In the genomic region with DNA sequence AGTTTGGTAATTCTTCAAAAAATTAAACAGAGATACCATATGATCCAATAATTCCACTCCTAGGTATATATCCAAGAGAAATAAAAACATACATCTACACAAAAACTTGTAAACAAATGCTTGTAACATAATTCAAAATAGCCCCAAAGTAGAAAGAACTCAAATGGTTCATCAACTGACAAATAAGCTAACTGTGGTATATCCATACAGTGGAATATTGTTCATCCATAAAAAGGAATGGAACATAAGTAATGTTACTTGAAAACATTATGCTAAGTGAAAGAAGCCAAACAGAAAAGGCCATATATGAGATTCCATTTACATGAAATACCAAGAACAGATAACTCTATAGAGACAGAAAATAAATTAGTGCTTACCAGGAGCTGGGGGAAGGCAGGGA, we compare ENCODE assay signal across 2 cellular contexts.
TF ChIP-seq lines count a peak whose summit lies in the region.

No MANE protein-coding gene starts in this region.

TF ChIP-seq in HEK293, 187 proteins besides CTCF, POLR2A, EP300 and RAD21:
- no peak for TF ChIP-seq ZNF600 (tag by site-specific recombination; IDR thresholded peaks at IDR 0.05)
- no peak for TF ChIP-seq ZNF624 (tag by site-specific recombination; IDR thresholded peaks at IDR 0.05)
- no peak for TF ChIP-seq ZNF660 (tag by site-specific recombination; IDR thresholded peaks at IDR 0.05)
- peak; percentile 96 for TF ChIP-seq ZNF146 (tag by site-specific recombination; IDR thresholded peaks at IDR 0.05)
- TF ChIP-seq ZNF112 (tag by site-specific recombination; IDR thresholded peaks at IDR 0.05), result no peak

TF ChIP-seq in K562, 482 proteins besides CTCF, POLR2A, EP300 and RAD21:
- TF ChIP-seq, protein P1, sequence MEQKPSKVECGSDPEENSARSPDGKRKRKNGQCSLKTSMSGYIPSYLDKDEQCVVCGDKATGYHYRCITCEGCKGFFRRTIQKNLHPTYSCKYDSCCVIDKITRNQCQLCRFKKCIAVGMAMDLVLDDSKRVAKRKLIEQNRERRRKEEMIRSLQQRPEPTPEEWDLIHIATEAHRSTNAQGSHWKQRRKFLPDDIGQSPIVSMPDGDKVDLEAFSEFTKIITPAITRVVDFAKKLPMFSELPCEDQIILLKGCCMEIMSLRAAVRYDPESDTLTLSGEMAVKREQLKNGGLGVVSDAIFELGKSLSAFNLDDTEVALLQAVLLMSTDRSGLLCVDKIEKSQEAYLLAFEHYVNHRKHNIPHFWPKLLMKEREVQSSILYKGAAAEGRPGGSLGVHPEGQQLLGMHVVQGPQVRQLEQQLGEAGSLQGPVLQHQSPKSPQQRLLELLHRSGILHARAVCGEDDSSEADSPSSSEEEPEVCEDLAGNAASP (IDR thresholded peaks at IDR 0.05), result no peak
